ENCODE assay signal across 13 cellular contexts in genomic region chr6:156865019-156865629, GRCh38.
DNase-seq lines count a peak whose midpoint lies in the region; ATAC-seq and TF ChIP-seq lines count a peak whose summit lies in the region.
"Had no signal": no experiment of that assay in that cellular context is flagged by ENCODE, and none has a peak within 500 bp of the region (broad histone marks: within the 10 kb centered on the region; RNA-seq: fewer than 3 reads in every experiment).

No MANE protein-coding gene starts in this region.

- CTCF ChIA-PET in OCI-LY7 (lab: Charles Lee; ENCODE audit: unreplicated experiment) = no interaction called here

- no TSS peak for BruUV-seq in OCI-LY7 (replicated peaks; lab: Mats Ljungman, UMichigan)

- peaks cover 19% of the 10 kb centered on the region for H3K4me1 ChIP-seq in OCI-LY7 (ENCODE audit: insufficient read depth, low read length, poor library complexity, severe bottlenecking)

- H3K79me2 ChIP-seq in OCI-LY7 (ENCODE audit: insufficient read depth, low read depth, low read length) = peaks cover 96% of the 10 kb centered on the region

- H2AFZ ChIP-seq in OCI-LY7 (ENCODE audit: low read length) = no peak overlapping the region

- H3K27ac ChIP-seq in OCI-LY7 (ENCODE audit: low read depth, low read length, poor library complexity, severe bottlenecking) = no peak overlapping the region

- H3K9me2 ChIP-seq in OCI-LY7 (ENCODE audit: insufficient read depth, low read length) = no peaks in the 10 kb centered on the region

- H3K4me2 ChIP-seq in OCI-LY7 (ENCODE audit: low read length) = 0 out of 2 replicates have a peak overlapping the region, but pooled peaks have one; percentile 7

- intact Hi-C loops in OCI-LY7 (cut with micrococcal nuclease; ENCODE audit: unreplicated experiment) = no loop called here

- TF ChIP-seq CTCF in AG10803 (conservative IDR thresholded peaks at IDR 0.05; ENCODE audit: low read length) (no peak), OCI-LY7 (conservative IDR thresholded peaks at IDR 0.05; ENCODE audit: low read length) (no peak), fibroblast of the aortic adventitia (IDR thresholded peaks at IDR 0.05; ENCODE audit: insufficient read depth, low read length) (no peak)

- ATAC-seq in HG02970 (IDR thresholded peaks at IDR 0.05; ENCODE audit: low FRiP score, unreplicated experiment) = no peak
- no peak for ATAC-seq in HG02798 (IDR thresholded peaks at IDR 0.05; ENCODE audit: poor library complexity, unreplicated experiment)

- DNase-seq in AG10803 (ENCODE audit: low read depth) = peak; percentile 53
- DNase-seq in EL = peak; percentile 21
- no peak for DNase-seq in OCI-LY7 (ENCODE audit: low spot score)
- DNase-seq in fibroblast of the aortic adventitia (ENCODE audit: low read depth) = peak; percentile 19
- DNase-seq in NCI-H1048 (lab: John Stamatoyannopoulos, UW) = no peak
- no peak for DNase-seq in stimulated activated CD4-positive, alpha-beta T cell treated with anti-CD3 and anti-CD28 coated beads, Interleukin-1b, Interleukin-23, amount 100 ng/mL, for 48 hours
- DNase-seq: activated CD4-positive, alpha-beta T cell treated with anti-CD3 and anti-CD28 coated beads for 4 hours; activated effector memory CD4-positive, alpha-beta T cell treated with Interleukin-2 at 50 U/mL for 16 hours; foreskin melanocyte; NCI-H1417; NCI-H226 had no signal

- peaks cover 36% of the 10 kb centered on the region for H4K20me1 ChIP-seq in OCI-LY7 (ENCODE audit: insufficient read depth, low read length)

- H3K4me3 ChIP-seq in AG10803 (ENCODE audit: low read length) (no peak overlapping the region), OCI-LY7 (ENCODE audit: low read depth, low read length, poor library complexity, severe bottlenecking) (no peak overlapping the region), fibroblast of the aortic adventitia (ENCODE audit: low read depth, low read length) (no peak overlapping the region)

- POLR2A ChIA-PET in OCI-LY7 (lab: Charles Lee) = interaction anchor here (0.5 to 1.3 kb wide), 3 partner anchors 12 to 60 kb away, joined by 3 to 4 read pairs (median 3); no protein-coding TSS in a partner anchor

- no peaks in the 10 kb centered on the region; the same call in 1 of the 2 replicates for H3K36me3 ChIP-seq in OCI-LY7 (ENCODE audit: insufficient read depth, low read length)

- no peaks in the 10 kb centered on the region for H3K9me3 ChIP-seq in OCI-LY7 (ENCODE audit: low read length)

Comparison
In these comparisons a context has a peak if more than half of its experiments do, and no peak if none do; other contexts are left out.
1. DNase-seq: peak in AG10803 (single experiment), EL (single experiment) and fibroblast of the aortic adventitia (single experiment); none in OCI-LY7 (single experiment), NCI-H1048 (single experiment) and stimulated activated CD4-positive, alpha-beta T cell treated with anti-CD3 and anti-CD28 coated beads, Interleukin-1b, Interleukin-23, amount 100 ng/mL, for 48 hours (single experiment).